In genomic region chr18:44133483-44133882, GRCh38 we compare ENCODE assay signal across 20 cellular contexts.
DNase-seq lines count a peak whose midpoint lies in the region; ATAC-seq, FAIRE-seq and TF ChIP-seq lines count a peak whose summit lies in the region.
"Had no signal": no experiment of that assay in that cellular context is flagged by ENCODE, and none has a peak within 500 bp of the region (broad histone marks: within the 10 kb centered on the region; RNA-seq: fewer than 3 reads in every experiment).

No MANE protein-coding gene starts in this region.

- no peaks in the 10 kb centered on the region for H3F3A ChIP-seq in GM23248 (ENCODE audit: insufficient read depth)

- no peaks in the 10 kb centered on the region for H3K9me2 ChIP-seq in GM23248 (ENCODE audit: insufficient read depth)

- H3K4me3 ChIP-seq in GM23248 (no peak overlapping the region), adipocyte (ENCODE audit: low read length) (no peak overlapping the region), pancreas (no peak overlapping the region), coronary artery (no peak overlapping the region)

- H3K9me3 ChIP-seq in GM23248 (ENCODE audit: low read depth) (no peaks in the 10 kb centered on the region), adipocyte (ENCODE audit: control insufficient read depth, low read length) (peaks cover 9% of the 10 kb centered on the region), pancreas (no peaks in the 10 kb centered on the region)
- H3K9me3 ChIP-seq: Caco-2 had no signal

- in situ Hi-C loops in GM23248 (cut with MboI): loop anchor here (25.0 kb wide), 3 partner anchors 529 to 854 kb away; no protein-coding TSS in a partner anchor

- H4K20me1 ChIP-seq in GM23248 (ENCODE audit: insufficient read depth): no peaks in the 10 kb centered on the region

- peak; percentile 43 for FAIRE-seq in pancreas (lab: Jason Lieb, UNC)
- FAIRE-seq: A204.1, D721Med, H1, HTR-8/SVneo had no signal

- TF ChIP-seq CTCF in pancreas (IDR thresholded peaks at IDR 0.05) (no peak), coronary artery (IDR thresholded peaks at IDR 0.05) (no peak)

- peak overlapping the region; percentile 69 for H3K4me2 ChIP-seq in GM23248 (ENCODE audit: unreplicated experiment)

- H3K27ac ChIP-seq in GM23248 (no peak overlapping the region), pancreas (no peak overlapping the region), coronary artery (no peak overlapping the region)
- H3K27ac ChIP-seq: C4-2B had no signal

- WGBS in GM23248 (ENCODE audit: low coverage in 1 of 2, low lambda C conversion rate in 2 of 2, missing lambda C conversion rate in 2 of 2), 2 experiments: 3 to 10% methylated on average over 2 of the region's 2 CpGs
- 44 to 52% methylated on average over 2 of the region's 2 CpGs for WGBS in pancreas, 2 donors

- H3K27me3 ChIP-seq in GM23248 (replicated peaks; ENCODE audit: insufficient read depth): no peaks in the 10 kb centered on the region
- no peaks in the 10 kb centered on the region for H3K27me3 ChIP-seq in adipocyte (replicated peaks; ENCODE audit: control insufficient read depth, insufficient read depth, low read length)
- H3K27me3 ChIP-seq in pancreas: no peaks in the 10 kb centered on the region

- ATAC-seq in pancreas (no peak), GM21447 (IDR thresholded peaks at IDR 0.05; ENCODE audit: unreplicated experiment) (no peak)

- H2AFZ ChIP-seq in GM23248: no peak overlapping the region

- H3K9ac ChIP-seq in GM23248 (no peak overlapping the region), adipocyte (ENCODE audit: low read length) (no peak overlapping the region)

- peak; percentile 26 for DNase-seq in GM23248
- peak; percentile 33 for DNase-seq in adipocyte (ENCODE audit: low read depth)
- DNase-seq in fibroblast of peridontal ligament (ENCODE audit: extremely low read depth): peak; percentile 37
- DNase-seq in pancreas: no peak
- no peak for DNase-seq in OCI-M2 (lab: John Stamatoyannopoulos, UW; ENCODE audit: unreplicated experiment)
- DNase-seq in coronary artery (ENCODE audit: low spot score): no peak
- no peak for DNase-seq in NCI-H1105 treated with DMSO at 0.1 percent for 48 hours (lab: John Stamatoyannopoulos, UW)
- DNase-seq: ACHN; AML-193; Caco-2; CD4-positive, alpha-beta T cell; GDM1; H9; IMR-90 had no signal

- intact Hi-C loops in pancreas (cut with DNase I): no loop called here

- H3K4me1 ChIP-seq in GM23248 (ENCODE audit: insufficient read depth) (peaks cover 19% of the 10 kb centered on the region), adipocyte (ENCODE audit: control insufficient read depth, insufficient read depth, low read length) (peaks cover 13% of the 10 kb centered on the region), pancreas (no peaks in the 10 kb centered on the region)
- H3K4me1 ChIP-seq: Caco-2 had no signal

- no peaks in the 10 kb centered on the region for H3K36me3 ChIP-seq in GM23248 (ENCODE audit: low read depth)
- no peaks in the 10 kb centered on the region for H3K36me3 ChIP-seq in adipocyte (ENCODE audit: control insufficient read depth, insufficient read depth, low read length, severe bottlenecking)
- H3K36me3 ChIP-seq in pancreas: no peaks in the 10 kb centered on the region

- H3K79me2 ChIP-seq in GM23248 (ENCODE audit: insufficient read depth): no peaks in the 10 kb centered on the region

Comparison
In these comparisons a context has a peak if more than half of its experiments do, and no peak if none do; other contexts are left out.
1. DNase-seq: peak in GM23248 (single experiment), adipocyte (single experiment) and fibroblast of peridontal ligament (single experiment); none in pancreas (0 of 6), OCI-M2 (single experiment), coronary artery (single experiment) and NCI-H1105 treated with DMSO at 0.1 percent for 48 hours (single experiment).